ENCODE assay signal across 1 cellular context in the genomic region with DNA sequence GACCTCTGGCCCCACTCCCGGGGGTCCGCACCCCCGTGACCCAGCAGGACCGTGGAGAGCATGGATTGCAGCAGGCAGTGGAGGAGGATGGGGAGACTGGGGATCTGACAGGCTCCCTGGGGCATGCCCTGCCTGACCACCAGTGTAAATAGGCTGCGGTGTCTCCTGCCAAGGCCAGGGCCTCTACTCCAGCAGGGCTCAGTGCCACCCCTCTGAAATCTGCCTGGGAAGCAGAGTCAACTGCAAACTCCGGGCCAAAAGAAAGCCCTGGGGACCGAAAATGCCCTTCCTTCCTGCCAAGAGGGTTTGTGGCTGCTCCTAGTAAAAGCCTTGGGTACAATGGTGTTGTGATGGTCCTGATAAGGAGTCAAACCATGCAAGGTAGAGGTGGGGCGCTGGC.
TF ChIP-seq lines count a peak whose summit lies in the region.

No MANE protein-coding gene starts in this region.

TF ChIP-seq in HepG2, 621 proteins besides CTCF, POLR2A, EP300 and RAD21:
- TF ChIP-seq FOXA1 (IDR thresholded peaks at IDR 0.05): no peak
- peak; percentile 30; the same call in 1 of the 2 replicates for TF ChIP-seq FOXA1 (CRISPR knock-in tag; IDR thresholded peaks at IDR 0.05)
- no peak for TF ChIP-seq ZNF891 (CRISPR knock-in tag; IDR thresholded peaks at IDR 0.05)
- no peak for TF ChIP-seq ZNF776 (CRISPR knock-in tag; IDR thresholded peaks at IDR 0.05)
- 0 out of 2 replicates have a peak, but pooled peaks have one; percentile 57 for TF ChIP-seq HNRNPL (IDR thresholded peaks at IDR 0.05; ENCODE audit: low read depth, low read length)
- no peak for TF ChIP-seq RXRA (CRISPR knock-in tag; IDR thresholded peaks at IDR 0.05)
